In the genomic region with DNA sequence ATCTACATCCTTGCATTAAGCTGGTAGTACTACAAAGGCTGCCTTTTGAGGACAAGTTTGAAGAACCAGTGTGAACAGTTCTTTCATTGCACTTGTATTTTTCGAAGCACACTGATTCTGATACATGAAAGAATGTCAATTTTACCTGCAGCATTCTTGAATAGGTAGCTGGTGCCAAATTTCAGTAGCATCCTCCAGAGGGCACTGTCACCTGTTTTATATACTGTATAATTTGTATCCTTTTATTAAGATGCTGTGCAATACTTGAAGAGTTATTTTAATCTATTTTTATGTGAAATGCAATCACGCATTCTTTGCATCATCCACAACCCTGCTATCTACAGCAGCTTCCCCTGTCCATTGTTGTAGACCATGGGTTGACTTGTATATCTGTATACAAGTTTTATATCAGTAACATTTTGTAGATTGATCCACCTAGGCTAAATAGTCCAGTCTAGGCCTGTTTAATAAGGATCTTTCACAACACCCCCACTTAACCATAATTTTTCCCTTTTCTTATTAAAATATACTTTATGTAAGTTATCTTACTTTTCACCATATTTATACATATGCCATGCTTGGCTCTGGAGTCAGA, we compare ENCODE assay signal across 1 cellular context.
TF ChIP-seq lines count a peak whose summit lies in the region.

No MANE protein-coding gene starts in this region.

TF ChIP-seq in GM23338, 12 proteins besides CTCF, POLR2A, EP300 and RAD21 (continued from another document):
- TF ChIP-seq, protein P1, sequence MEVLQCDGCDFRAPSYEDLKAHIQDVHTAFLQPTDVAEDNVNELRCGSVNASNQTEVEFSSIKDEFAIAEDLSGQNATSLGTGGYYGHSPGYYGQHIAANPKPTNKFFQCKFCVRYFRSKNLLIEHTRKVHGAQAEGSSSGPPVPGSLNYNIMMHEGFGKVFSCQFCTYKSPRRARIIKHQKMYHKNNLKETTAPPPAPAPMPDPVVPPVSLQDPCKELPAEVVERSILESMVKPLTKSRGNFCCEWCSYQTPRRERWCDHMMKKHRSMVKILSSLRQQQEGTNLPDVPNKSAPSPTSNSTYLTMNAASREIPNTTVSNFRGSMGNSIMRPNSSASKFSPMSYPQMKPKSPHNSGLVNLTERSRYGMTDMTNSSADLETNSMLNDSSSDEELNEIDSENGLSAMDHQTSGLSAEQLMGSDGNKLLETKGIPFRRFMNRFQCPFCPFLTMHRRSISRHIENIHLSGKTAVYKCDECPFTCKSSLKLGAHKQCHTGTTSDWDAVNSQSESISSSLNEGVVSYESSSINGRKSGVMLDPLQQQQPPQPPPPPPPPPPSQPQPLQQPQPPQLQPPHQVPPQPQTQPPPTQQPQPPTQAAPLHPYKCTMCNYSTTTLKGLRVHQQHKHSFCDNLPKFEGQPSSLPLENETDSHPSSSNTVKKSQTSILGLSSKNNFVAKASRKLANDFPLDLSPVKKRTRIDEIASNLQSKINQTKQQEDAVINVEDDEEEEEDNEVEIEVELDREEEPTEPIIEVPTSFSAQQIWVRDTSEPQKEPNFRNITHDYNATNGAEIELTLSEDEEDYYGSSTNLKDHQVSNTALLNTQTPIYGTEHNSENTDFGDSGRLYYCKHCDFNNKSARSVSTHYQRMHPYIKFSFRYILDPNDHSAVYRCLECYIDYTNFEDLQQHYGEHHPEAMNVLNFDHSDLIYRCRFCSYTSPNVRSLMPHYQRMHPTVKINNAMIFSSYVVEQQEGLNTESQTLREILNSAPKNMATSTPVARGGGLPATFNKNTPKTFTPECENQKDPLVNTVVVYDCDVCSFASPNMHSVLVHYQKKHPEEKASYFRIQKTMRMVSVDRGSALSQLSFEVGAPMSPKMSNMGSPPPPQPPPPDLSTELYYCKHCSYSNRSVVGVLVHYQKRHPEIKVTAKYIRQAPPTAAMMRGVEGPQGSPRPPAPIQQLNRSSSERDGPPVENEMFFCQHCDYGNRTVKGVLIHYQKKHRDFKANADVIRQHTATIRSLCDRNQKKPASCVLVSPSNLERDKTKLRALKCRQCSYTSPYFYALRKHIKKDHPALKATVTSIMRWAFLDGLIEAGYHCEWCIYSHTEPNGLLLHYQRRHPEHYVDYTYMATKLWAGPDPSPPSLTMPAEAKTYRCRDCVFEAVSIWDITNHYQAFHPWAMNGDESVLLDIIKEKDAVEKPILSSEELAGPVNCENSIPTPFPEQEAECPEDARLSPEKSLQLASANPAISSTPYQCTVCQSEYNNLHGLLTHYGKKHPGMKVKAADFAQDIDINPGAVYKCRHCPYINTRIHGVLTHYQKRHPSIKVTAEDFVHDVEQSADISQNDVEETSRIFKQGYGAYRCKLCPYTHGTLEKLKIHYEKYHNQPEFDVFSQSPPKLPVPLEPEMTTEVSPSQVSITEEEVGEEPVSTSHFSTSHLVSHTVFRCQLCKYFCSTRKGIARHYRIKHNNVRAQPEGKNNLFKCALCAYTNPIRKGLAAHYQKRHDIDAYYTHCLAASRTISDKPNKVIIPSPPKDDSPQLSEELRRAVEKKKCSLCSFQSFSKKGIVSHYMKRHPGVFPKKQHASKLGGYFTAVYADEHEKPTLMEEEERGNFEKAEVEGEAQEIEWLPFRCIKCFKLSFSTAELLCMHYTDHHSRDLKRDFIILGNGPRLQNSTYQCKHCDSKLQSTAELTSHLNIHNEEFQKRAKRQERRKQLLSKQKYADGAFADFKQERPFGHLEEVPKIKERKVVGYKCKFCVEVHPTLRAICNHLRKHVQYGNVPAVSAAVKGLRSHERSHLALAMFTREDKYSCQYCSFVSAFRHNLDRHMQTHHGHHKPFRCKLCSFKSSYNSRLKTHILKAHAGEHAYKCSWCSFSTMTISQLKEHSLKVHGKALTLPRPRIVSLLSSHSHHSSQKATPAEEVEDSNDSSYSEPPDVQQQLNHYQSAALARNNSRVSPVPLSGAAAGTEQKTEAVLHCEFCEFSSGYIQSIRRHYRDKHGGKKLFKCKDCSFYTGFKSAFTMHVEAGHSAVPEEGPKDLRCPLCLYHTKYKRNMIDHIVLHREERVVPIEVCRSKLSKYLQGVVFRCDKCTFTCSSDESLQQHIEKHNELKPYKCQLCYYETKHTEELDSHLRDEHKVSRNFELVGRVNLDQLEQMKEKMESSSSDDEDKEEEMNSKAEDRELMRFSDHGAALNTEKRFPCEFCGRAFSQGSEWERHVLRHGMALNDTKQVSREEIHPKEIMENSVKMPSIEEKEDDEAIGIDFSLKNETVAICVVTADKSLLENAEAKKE (CRISPR knock-in tag; IDR thresholded peaks at IDR 0.05): no peak
- TF ChIP-seq, protein P2, sequence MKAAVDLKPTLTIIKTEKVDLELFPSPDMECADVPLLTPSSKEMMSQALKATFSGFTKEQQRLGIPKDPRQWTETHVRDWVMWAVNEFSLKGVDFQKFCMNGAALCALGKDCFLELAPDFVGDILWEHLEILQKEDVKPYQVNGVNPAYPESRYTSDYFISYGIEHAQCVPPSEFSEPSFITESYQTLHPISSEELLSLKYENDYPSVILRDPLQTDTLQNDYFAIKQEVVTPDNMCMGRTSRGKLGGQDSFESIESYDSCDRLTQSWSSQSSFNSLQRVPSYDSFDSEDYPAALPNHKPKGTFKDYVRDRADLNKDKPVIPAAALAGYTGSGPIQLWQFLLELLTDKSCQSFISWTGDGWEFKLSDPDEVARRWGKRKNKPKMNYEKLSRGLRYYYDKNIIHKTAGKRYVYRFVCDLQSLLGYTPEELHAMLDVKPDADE (IDR thresholded peaks at IDR 0.05): no peak
- TF ChIP-seq NANOG (IDR thresholded peaks at IDR 0.05; ENCODE audit: borderline replicate concordance): no peak
- TF ChIP-seq EZH2phosphoT487 (IDR thresholded peaks at IDR 0.05; ENCODE audit: unreplicated experiment): no peak
- TF ChIP-seq, protein P3, sequence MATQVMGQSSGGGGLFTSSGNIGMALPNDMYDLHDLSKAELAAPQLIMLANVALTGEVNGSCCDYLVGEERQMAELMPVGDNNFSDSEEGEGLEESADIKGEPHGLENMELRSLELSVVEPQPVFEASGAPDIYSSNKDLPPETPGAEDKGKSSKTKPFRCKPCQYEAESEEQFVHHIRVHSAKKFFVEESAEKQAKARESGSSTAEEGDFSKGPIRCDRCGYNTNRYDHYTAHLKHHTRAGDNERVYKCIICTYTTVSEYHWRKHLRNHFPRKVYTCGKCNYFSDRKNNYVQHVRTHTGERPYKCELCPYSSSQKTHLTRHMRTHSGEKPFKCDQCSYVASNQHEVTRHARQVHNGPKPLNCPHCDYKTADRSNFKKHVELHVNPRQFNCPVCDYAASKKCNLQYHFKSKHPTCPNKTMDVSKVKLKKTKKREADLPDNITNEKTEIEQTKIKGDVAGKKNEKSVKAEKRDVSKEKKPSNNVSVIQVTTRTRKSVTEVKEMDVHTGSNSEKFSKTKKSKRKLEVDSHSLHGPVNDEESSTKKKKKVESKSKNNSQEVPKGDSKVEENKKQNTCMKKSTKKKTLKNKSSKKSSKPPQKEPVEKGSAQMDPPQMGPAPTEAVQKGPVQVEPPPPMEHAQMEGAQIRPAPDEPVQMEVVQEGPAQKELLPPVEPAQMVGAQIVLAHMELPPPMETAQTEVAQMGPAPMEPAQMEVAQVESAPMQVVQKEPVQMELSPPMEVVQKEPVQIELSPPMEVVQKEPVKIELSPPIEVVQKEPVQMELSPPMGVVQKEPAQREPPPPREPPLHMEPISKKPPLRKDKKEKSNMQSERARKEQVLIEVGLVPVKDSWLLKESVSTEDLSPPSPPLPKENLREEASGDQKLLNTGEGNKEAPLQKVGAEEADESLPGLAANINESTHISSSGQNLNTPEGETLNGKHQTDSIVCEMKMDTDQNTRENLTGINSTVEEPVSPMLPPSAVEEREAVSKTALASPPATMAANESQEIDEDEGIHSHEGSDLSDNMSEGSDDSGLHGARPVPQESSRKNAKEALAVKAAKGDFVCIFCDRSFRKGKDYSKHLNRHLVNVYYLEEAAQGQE (IDR thresholded peaks at IDR 0.05; ENCODE audit: unreplicated experiment): no peak
- TF ChIP-seq STAT1 (IDR thresholded peaks at IDR 0.05; ENCODE audit: unreplicated experiment): no peak
- no peak for TF ChIP-seq CREB1 (CRISPR knock-in tag; IDR thresholded peaks at IDR 0.05; ENCODE audit: low read depth)
